Comparison of ENCODE assay signal across 1 cellular context in genomic region chr1:15981679-15982078, GRCh38.
TF ChIP-seq lines count a peak whose summit lies in the region.

No MANE protein-coding gene starts in this region.

TF ChIP-seq in SK-N-SH treated with all-trans-retinoic acid at 6 μM for 48 hours, 23 proteins besides CTCF, POLR2A, EP300 and RAD21 (continued from another document):
- TF ChIP-seq PATZ1 (CRISPR knock-in tag; IDR thresholded peaks at IDR 0.05; ENCODE audit: borderline replicate concordance) (no peak), ISL1 (CRISPR knock-in tag; IDR thresholded peaks at IDR 0.05) (no peak)
- TF ChIP-seq, protein P1, sequence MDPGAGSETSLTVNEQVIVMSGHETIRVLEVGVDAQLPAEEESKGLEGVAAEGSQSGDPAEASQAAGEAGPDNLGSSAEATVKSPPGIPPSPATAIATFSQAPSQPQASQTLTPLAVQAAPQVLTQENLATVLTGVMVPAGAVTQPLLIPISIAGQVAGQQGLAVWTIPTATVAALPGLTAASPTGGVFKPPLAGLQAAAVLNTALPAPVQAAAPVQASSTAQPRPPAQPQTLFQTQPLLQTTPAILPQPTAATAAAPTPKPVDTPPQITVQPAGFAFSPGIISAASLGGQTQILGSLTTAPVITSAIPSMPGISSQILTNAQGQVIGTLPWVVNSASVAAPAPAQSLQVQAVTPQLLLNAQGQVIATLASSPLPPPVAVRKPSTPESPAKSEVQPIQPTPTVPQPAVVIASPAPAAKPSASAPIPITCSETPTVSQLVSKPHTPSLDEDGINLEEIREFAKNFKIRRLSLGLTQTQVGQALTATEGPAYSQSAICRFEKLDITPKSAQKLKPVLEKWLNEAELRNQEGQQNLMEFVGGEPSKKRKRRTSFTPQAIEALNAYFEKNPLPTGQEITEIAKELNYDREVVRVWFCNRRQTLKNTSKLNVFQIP (CRISPR knock-in tag; IDR thresholded peaks at IDR 0.05; ENCODE audit: borderline replicate concordance, low read depth): no peak
TF ChIP-seq in SK-N-SH treated with all-trans-retinoic acid at 6 μM for 48 hours: peak in this region for 0.
